In genomic region chr6:15662246-15663056, GRCh38 we compare ENCODE assay signal across 1 cellular context.
TF ChIP-seq lines count a peak whose summit lies in the region.

A gene with protein sequence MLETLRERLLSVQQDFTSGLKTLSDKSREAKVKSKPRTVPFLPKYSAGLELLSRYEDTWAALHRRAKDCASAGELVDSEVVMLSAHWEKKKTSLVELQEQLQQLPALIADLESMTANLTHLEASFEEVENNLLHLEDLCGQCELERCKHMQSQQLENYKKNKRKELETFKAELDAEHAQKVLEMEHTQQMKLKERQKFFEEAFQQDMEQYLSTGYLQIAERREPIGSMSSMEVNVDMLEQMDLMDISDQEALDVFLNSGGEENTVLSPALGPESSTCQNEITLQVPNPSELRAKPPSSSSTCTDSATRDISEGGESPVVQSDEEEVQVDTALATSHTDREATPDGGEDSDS (minus strand): TSS chr6:15663028. CDS start chr6:15662869, 159 bp downstream.

TF ChIP-seq in HEK293, 187 proteins besides CTCF, POLR2A, EP300 and RAD21 (continued from another document and continues in another):
- 0 out of 2 replicates have a peak, but pooled peaks have one; percentile 41 for TF ChIP-seq KLF17 (tag by site-specific recombination; IDR thresholded peaks at IDR 0.05)
- peak; percentile 81 for TF ChIP-seq ZNF600 (tag by site-specific recombination; IDR thresholded peaks at IDR 0.05)
- peak; percentile 66 for TF ChIP-seq GLIS1 (tag by site-specific recombination; IDR thresholded peaks at IDR 0.05)
- peak; percentile 94 for TF ChIP-seq GLIS2 (tag by site-specific recombination; IDR thresholded peaks at IDR 0.05)
- TF ChIP-seq, protein P1, sequence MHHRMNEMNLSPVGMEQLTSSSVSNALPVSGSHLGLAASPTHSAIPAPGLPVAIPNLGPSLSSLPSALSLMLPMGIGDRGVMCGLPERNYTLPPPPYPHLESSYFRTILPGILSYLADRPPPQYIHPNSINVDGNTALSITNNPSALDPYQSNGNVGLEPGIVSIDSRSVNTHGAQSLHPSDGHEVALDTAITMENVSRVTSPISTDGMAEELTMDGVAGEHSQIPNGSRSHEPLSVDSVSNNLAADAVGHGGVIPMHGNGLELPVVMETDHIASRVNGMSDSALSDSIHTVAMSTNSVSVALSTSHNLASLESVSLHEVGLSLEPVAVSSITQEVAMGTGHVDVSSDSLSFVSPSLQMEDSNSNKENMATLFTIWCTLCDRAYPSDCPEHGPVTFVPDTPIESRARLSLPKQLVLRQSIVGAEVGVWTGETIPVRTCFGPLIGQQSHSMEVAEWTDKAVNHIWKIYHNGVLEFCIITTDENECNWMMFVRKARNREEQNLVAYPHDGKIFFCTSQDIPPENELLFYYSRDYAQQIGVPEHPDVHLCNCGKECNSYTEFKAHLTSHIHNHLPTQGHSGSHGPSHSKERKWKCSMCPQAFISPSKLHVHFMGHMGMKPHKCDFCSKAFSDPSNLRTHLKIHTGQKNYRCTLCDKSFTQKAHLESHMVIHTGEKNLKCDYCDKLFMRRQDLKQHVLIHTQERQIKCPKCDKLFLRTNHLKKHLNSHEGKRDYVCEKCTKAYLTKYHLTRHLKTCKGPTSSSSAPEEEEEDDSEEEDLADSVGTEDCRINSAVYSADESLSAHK (tag by site-specific recombination; IDR thresholded peaks at IDR 0.05): peak; percentile 15; the same call in 1 of the 2 replicates
- TF ChIP-seq ZNF654 (tag by site-specific recombination; IDR thresholded peaks at IDR 0.05; ENCODE audit: low read depth): no peak
- TF ChIP-seq, protein P2, sequence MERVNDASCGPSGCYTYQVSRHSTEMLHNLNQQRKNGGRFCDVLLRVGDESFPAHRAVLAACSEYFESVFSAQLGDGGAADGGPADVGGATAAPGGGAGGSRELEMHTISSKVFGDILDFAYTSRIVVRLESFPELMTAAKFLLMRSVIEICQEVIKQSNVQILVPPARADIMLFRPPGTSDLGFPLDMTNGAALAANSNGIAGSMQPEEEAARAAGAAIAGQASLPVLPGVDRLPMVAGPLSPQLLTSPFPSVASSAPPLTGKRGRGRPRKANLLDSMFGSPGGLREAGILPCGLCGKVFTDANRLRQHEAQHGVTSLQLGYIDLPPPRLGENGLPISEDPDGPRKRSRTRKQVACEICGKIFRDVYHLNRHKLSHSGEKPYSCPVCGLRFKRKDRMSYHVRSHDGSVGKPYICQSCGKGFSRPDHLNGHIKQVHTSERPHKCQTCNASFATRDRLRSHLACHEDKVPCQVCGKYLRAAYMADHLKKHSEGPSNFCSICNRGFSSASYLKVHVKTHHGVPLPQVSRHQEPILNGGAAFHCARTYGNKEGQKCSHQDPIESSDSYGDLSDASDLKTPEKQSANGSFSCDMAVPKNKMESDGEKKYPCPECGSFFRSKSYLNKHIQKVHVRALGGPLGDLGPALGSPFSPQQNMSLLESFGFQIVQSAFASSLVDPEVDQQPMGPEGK (tag by site-specific recombination; IDR thresholded peaks at IDR 0.05): peak; percentile 93
- no peak; the same call in 1 of the 2 replicates for TF ChIP-seq ZNF133 (tag by site-specific recombination; IDR thresholded peaks at IDR 0.05)
- TF ChIP-seq ZFHX2 (tag by site-specific recombination; conservative IDR thresholded peaks at IDR 0.05): peak; percentile 84
- no peak for TF ChIP-seq ZNF426 (tag by site-specific recombination; IDR thresholded peaks at IDR 0.05)
- TF ChIP-seq ZNF610 (tag by site-specific recombination; IDR thresholded peaks at IDR 0.05; ENCODE audit: borderline replicate concordance): peak; percentile 70; the same call in 1 of the 2 replicates
- 0 out of 2 replicates have a peak, but pooled peaks have one; percentile 9 for TF ChIP-seq ZNF391 (tag by site-specific recombination; IDR thresholded peaks at IDR 0.05; ENCODE audit: borderline replicate concordance, low read depth)
- TF ChIP-seq SP7 (tag by site-specific recombination; IDR thresholded peaks at IDR 0.05): peak; percentile 72; the same call in 1 of the 2 replicates
- TF ChIP-seq PRDM10 (tag by site-specific recombination; IDR thresholded peaks at IDR 0.05): peak; percentile 88
- 0 out of 2 replicates have a peak, but pooled peaks have one; percentile 35 for TF ChIP-seq ZNF561 (tag by site-specific recombination; IDR thresholded peaks at IDR 0.05; ENCODE audit: borderline replicate concordance)
- TF ChIP-seq ZNF221 (tag by site-specific recombination; IDR thresholded peaks at IDR 0.05; ENCODE audit: borderline replicate concordance): no peak
- TF ChIP-seq ZNF621 (tag by site-specific recombination; IDR thresholded peaks at IDR 0.05): no peak
- TF ChIP-seq ZNF24 (tag by site-specific recombination; IDR thresholded peaks at IDR 0.05): peak; percentile 65; the same call in 1 of the 2 replicates
- TF ChIP-seq KLF10 (tag by site-specific recombination; IDR thresholded peaks at IDR 0.05): peak; percentile 59
- TF ChIP-seq BCL11A (tag by site-specific recombination; IDR thresholded peaks at IDR 0.05; ENCODE audit: low read depth): no peak
- peak; percentile 98 for TF ChIP-seq ZBTB11 (tag by site-specific recombination; conservative IDR thresholded peaks at IDR 0.05; ENCODE audit: low read depth)
- TF ChIP-seq, protein P3, sequence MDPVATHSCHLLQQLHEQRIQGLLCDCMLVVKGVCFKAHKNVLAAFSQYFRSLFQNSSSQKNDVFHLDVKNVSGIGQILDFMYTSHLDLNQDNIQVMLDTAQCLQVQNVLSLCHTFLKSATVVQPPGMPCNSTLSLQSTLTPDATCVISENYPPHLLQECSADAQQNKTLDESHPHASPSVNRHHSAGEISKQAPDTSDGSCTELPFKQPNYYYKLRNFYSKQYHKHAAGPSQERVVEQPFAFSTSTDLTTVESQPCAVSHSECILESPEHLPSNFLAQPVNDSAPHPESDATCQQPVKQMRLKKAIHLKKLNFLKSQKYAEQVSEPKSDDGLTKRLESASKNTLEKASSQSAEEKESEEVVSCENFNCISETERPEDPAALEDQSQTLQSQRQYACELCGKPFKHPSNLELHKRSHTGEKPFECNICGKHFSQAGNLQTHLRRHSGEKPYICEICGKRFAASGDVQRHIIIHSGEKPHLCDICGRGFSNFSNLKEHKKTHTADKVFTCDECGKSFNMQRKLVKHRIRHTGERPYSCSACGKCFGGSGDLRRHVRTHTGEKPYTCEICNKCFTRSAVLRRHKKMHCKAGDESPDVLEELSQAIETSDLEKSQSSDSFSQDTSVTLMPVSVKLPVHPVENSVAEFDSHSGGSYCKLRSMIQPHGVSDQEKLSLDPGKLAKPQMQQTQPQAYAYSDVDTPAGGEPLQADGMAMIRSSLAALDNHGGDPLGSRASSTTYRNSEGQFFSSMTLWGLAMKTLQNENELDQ (tag by site-specific recombination; IDR thresholded peaks at IDR 0.05; ENCODE audit: low read depth): no peak
- no peak for TF ChIP-seq ZNF791 (tag by site-specific recombination; IDR thresholded peaks at IDR 0.05)
- TF ChIP-seq YY1 (tag by site-specific recombination; IDR thresholded peaks at IDR 0.05): 0 out of 2 replicates have a peak, but pooled peaks have one; percentile 14
- peak; percentile 85 for TF ChIP-seq ZBTB48 (tag by site-specific recombination; IDR thresholded peaks at IDR 0.05)
- peak; percentile 68 for TF ChIP-seq ZNF341 (tag by site-specific recombination; IDR thresholded peaks at IDR 0.05; ENCODE audit: low read depth)
- peak; percentile 11; the same call in 1 of the 2 replicates for TF ChIP-seq WT1 (tag by site-specific recombination; IDR thresholded peaks at IDR 0.05)
- TF ChIP-seq ZNF548 (tag by site-specific recombination; IDR thresholded peaks at IDR 0.05): no peak
- peak; percentile 55; the same call in 1 of the 2 replicates for TF ChIP-seq ZNF629 (tag by site-specific recombination; IDR thresholded peaks at IDR 0.05)
- TF ChIP-seq, protein P4, sequence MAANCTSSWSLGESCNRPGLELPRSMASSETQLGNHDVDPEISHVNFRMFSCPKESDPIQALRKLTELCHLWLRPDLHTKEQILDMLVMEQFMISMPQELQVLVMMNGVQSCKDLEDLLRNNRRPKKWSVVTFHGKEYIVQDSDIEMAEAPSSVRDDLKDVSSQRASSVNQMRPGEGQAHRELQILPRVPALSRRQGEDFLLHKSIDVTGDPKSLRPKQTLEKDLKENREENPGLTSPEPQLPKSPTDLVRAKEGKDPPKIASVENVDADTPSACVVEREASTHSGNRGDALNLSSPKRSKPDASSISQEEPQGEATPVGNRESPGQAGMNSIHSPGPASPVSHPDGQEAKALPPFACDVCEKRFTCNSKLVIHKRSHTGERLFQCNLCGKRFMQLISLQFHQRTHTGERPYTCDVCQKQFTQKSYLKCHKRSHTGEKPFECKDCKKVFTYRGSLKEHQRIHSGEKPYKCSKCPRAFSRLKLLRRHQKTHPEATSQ (tag by site-specific recombination; IDR thresholded peaks at IDR 0.05): peak; percentile 39
- TF ChIP-seq ZEB2 (tag by site-specific recombination; IDR thresholded peaks at IDR 0.05): peak; percentile 80
- no peak for TF ChIP-seq ZNF354C (tag by site-specific recombination; IDR thresholded peaks at IDR 0.05; ENCODE audit: borderline replicate concordance, low read depth)
- peak; percentile 72 for TF ChIP-seq OSR2 (tag by site-specific recombination; IDR thresholded peaks at IDR 0.05)
- TF ChIP-seq, protein P5, sequence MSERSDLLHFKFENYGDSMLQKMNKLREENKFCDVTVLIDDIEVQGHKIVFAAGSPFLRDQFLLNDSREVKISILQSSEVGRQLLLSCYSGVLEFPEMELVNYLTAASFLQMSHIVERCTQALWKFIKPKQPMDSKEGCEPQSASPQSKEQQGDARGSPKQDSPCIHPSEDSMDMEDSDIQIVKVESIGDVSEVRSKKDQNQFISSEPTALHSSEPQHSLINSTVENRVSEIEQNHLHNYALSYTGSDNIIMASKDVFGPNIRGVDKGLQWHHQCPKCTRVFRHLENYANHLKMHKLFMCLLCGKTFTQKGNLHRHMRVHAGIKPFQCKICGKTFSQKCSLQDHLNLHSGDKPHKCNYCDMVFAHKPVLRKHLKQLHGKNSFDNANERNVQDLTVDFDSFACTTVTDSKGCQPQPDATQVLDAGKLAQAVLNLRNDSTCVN (tag by site-specific recombination; optimal IDR thresholded peaks at IDR 0.05): peak; percentile 96
- TF ChIP-seq SP3 (tag by site-specific recombination; IDR thresholded peaks at IDR 0.05): peak; percentile 24
- peak; percentile 75; the same call in 1 of the 2 replicates for TF ChIP-seq KLF16 (tag by site-specific recombination; IDR thresholded peaks at IDR 0.05)
- no peak; the same call in 1 of the 2 replicates for TF ChIP-seq ZNF707 (tag by site-specific recombination; IDR thresholded peaks at IDR 0.05)
- TF ChIP-seq ZNF433 (tag by site-specific recombination; IDR thresholded peaks at IDR 0.05; ENCODE audit: low read depth): no peak
- TF ChIP-seq ZNF501 (tag by site-specific recombination; IDR thresholded peaks at IDR 0.05): peak; percentile 72
- TF ChIP-seq EGR2 (tag by site-specific recombination; IDR thresholded peaks at IDR 0.05; ENCODE audit: low read depth): peak; percentile 50; the same call in 1 of the 2 replicates
